ENCODE assay signal across 1 cellular context in the genomic region with DNA sequence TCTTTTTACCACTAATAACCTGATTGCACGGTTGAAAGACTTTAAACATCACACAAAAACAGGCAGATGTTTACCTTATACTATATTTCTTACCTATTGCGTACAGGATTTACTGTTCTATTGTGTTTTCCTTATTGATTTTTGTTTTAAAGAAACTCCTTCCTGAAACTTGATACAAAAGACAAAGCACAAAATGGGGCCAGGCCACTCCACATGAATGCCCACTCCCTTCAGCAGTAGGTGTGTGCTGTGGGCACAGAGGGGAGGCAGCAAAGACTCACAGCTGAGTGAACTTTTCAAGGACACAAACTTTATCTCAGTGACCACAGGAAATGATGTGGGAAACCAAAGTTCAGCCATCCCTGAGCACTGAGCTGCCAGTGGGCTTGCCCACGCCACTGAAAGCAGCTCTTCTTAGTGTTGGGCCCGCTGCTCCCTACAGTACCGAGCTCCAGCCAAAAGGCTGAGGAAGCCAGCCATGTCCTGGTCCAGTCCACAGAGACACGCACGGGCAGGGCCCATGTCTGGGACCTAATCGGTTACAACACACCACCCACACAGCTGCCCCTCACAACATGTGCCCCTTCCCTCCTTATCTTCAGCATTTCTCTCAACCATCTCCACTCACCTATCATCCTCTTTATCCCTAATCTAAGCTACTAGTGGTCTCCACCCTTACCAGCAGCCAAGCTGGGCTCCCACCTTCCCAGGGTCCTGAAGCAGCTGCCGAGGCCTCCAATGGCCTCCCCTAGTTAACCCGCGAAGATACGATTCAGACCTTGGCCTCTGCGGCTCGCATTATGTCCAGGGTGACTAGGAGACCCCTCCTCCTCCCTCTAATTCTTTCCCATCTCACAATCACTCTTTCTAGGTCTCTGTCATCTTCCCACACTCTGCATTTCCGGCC.
TF ChIP-seq lines count a peak whose summit lies in the region.

No MANE protein-coding gene starts in this region.

TF ChIP-seq in HepG2, 621 proteins besides CTCF, POLR2A, EP300 and RAD21 (continued from another document and continues in another):
- TF ChIP-seq, protein P1, sequence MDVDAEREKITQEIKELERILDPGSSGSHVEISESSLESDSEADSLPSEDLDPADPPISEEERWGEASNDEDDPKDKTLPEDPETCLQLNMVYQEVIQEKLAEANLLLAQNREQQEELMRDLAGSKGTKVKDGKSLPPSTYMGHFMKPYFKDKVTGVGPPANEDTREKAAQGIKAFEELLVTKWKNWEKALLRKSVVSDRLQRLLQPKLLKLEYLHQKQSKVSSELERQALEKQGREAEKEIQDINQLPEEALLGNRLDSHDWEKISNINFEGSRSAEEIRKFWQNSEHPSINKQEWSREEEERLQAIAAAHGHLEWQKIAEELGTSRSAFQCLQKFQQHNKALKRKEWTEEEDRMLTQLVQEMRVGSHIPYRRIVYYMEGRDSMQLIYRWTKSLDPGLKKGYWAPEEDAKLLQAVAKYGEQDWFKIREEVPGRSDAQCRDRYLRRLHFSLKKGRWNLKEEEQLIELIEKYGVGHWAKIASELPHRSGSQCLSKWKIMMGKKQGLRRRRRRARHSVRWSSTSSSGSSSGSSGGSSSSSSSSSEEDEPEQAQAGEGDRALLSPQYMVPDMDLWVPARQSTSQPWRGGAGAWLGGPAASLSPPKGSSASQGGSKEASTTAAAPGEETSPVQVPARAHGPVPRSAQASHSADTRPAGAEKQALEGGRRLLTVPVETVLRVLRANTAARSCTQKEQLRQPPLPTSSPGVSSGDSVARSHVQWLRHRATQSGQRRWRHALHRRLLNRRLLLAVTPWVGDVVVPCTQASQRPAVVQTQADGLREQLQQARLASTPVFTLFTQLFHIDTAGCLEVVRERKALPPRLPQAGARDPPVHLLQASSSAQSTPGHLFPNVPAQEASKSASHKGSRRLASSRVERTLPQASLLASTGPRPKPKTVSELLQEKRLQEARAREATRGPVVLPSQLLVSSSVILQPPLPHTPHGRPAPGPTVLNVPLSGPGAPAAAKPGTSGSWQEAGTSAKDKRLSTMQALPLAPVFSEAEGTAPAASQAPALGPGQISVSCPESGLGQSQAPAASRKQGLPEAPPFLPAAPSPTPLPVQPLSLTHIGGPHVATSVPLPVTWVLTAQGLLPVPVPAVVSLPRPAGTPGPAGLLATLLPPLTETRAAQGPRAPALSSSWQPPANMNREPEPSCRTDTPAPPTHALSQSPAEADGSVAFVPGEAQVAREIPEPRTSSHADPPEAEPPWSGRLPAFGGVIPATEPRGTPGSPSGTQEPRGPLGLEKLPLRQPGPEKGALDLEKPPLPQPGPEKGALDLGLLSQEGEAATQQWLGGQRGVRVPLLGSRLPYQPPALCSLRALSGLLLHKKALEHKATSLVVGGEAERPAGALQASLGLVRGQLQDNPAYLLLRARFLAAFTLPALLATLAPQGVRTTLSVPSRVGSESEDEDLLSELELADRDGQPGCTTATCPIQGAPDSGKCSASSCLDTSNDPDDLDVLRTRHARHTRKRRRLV (CRISPR knock-in tag; IDR thresholded peaks at IDR 0.05) = no peak
- TF ChIP-seq SP4 (CRISPR knock-in tag; IDR thresholded peaks at IDR 0.05) = peak; percentile 52; the same call in 1 of the 2 replicates
- TF ChIP-seq U2AF2 (IDR thresholded peaks at IDR 0.05; ENCODE audit: low read depth, low read length) = no peak
- TF ChIP-seq, protein P2, sequence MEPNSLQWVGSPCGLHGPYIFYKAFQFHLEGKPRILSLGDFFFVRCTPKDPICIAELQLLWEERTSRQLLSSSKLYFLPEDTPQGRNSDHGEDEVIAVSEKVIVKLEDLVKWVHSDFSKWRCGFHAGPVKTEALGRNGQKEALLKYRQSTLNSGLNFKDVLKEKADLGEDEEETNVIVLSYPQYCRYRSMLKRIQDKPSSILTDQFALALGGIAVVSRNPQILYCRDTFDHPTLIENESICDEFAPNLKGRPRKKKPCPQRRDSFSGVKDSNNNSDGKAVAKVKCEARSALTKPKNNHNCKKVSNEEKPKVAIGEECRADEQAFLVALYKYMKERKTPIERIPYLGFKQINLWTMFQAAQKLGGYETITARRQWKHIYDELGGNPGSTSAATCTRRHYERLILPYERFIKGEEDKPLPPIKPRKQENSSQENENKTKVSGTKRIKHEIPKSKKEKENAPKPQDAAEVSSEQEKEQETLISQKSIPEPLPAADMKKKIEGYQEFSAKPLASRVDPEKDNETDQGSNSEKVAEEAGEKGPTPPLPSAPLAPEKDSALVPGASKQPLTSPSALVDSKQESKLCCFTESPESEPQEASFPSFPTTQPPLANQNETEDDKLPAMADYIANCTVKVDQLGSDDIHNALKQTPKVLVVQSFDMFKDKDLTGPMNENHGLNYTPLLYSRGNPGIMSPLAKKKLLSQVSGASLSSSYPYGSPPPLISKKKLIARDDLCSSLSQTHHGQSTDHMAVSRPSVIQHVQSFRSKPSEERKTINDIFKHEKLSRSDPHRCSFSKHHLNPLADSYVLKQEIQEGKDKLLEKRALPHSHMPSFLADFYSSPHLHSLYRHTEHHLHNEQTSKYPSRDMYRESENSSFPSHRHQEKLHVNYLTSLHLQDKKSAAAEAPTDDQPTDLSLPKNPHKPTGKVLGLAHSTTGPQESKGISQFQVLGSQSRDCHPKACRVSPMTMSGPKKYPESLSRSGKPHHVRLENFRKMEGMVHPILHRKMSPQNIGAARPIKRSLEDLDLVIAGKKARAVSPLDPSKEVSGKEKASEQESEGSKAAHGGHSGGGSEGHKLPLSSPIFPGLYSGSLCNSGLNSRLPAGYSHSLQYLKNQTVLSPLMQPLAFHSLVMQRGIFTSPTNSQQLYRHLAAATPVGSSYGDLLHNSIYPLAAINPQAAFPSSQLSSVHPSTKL (CRISPR knock-in tag; IDR thresholded peaks at IDR 0.05) = peak; percentile 60
- no peak for TF ChIP-seq ZNF282 (IDR thresholded peaks at IDR 0.05; ENCODE audit: partially characterized antibody)
- peak; percentile 84; the same call in 1 of the 2 replicates for TF ChIP-seq SRY (CRISPR knock-in tag; IDR thresholded peaks at IDR 0.05)
- peak; percentile 49; the same call in 1 of the 2 replicates for TF ChIP-seq ZNF567 (CRISPR knock-in tag; IDR thresholded peaks at IDR 0.05; ENCODE audit: borderline replicate concordance)
- TF ChIP-seq, protein P3, sequence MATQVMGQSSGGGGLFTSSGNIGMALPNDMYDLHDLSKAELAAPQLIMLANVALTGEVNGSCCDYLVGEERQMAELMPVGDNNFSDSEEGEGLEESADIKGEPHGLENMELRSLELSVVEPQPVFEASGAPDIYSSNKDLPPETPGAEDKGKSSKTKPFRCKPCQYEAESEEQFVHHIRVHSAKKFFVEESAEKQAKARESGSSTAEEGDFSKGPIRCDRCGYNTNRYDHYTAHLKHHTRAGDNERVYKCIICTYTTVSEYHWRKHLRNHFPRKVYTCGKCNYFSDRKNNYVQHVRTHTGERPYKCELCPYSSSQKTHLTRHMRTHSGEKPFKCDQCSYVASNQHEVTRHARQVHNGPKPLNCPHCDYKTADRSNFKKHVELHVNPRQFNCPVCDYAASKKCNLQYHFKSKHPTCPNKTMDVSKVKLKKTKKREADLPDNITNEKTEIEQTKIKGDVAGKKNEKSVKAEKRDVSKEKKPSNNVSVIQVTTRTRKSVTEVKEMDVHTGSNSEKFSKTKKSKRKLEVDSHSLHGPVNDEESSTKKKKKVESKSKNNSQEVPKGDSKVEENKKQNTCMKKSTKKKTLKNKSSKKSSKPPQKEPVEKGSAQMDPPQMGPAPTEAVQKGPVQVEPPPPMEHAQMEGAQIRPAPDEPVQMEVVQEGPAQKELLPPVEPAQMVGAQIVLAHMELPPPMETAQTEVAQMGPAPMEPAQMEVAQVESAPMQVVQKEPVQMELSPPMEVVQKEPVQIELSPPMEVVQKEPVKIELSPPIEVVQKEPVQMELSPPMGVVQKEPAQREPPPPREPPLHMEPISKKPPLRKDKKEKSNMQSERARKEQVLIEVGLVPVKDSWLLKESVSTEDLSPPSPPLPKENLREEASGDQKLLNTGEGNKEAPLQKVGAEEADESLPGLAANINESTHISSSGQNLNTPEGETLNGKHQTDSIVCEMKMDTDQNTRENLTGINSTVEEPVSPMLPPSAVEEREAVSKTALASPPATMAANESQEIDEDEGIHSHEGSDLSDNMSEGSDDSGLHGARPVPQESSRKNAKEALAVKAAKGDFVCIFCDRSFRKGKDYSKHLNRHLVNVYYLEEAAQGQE (IDR thresholded peaks at IDR 0.05; ENCODE audit: borderline replicate concordance in 1 of 2, low read depth in 1 of 2, low read length in 2 of 2) = no peak
- peak; percentile 61 for TF ChIP-seq ELF1 (CRISPR knock-in tag; IDR thresholded peaks at IDR 0.05)
- TF ChIP-seq, protein P4, sequence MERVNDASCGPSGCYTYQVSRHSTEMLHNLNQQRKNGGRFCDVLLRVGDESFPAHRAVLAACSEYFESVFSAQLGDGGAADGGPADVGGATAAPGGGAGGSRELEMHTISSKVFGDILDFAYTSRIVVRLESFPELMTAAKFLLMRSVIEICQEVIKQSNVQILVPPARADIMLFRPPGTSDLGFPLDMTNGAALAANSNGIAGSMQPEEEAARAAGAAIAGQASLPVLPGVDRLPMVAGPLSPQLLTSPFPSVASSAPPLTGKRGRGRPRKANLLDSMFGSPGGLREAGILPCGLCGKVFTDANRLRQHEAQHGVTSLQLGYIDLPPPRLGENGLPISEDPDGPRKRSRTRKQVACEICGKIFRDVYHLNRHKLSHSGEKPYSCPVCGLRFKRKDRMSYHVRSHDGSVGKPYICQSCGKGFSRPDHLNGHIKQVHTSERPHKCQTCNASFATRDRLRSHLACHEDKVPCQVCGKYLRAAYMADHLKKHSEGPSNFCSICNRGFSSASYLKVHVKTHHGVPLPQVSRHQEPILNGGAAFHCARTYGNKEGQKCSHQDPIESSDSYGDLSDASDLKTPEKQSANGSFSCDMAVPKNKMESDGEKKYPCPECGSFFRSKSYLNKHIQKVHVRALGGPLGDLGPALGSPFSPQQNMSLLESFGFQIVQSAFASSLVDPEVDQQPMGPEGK (CRISPR knock-in tag; IDR thresholded peaks at IDR 0.05) = peak; percentile 36; the same call in 1 of the 2 replicates
- TF ChIP-seq ESRRA (CRISPR knock-in tag; IDR thresholded peaks at IDR 0.05; ENCODE audit: low read depth) = peak; percentile 70; the same call in 1 of the 2 replicates
- TF ChIP-seq, protein P5, sequence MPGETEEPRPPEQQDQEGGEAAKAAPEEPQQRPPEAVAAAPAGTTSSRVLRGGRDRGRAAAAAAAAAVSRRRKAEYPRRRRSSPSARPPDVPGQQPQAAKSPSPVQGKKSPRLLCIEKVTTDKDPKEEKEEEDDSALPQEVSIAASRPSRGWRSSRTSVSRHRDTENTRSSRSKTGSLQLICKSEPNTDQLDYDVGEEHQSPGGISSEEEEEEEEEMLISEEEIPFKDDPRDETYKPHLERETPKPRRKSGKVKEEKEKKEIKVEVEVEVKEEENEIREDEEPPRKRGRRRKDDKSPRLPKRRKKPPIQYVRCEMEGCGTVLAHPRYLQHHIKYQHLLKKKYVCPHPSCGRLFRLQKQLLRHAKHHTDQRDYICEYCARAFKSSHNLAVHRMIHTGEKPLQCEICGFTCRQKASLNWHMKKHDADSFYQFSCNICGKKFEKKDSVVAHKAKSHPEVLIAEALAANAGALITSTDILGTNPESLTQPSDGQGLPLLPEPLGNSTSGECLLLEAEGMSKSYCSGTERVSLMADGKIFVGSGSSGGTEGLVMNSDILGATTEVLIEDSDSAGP (CRISPR knock-in tag; IDR thresholded peaks at IDR 0.05; ENCODE audit: borderline replicate concordance) = peak; percentile 46; the same call in 1 of the 2 replicates
- TF ChIP-seq CREB1 (IDR thresholded peaks at IDR 0.05) = no peak
- TF ChIP-seq CREB1 (CRISPR knock-in tag; IDR thresholded peaks at IDR 0.05) = peak; percentile 72
- no peak for TF ChIP-seq ASH2L (IDR thresholded peaks at IDR 0.05; ENCODE audit: insufficient read length, low read depth, low read length)
- TF ChIP-seq ERF (CRISPR knock-in tag; IDR thresholded peaks at IDR 0.05) = 0 out of 2 replicates have a peak, but pooled peaks have one; percentile 56
- TF ChIP-seq ZNF775 (CRISPR knock-in tag; IDR thresholded peaks at IDR 0.05; ENCODE audit: borderline replicate concordance) = no peak
- TF ChIP-seq ZFP36 (IDR thresholded peaks at IDR 0.05; ENCODE audit: borderline replicate concordance, low read depth, low read length, partially characterized antibody) = no peak
- no peak for TF ChIP-seq BRD4 (CRISPR knock-in tag; IDR thresholded peaks at IDR 0.05)
- no peak for TF ChIP-seq CHCHD3 (CRISPR knock-in tag; IDR thresholded peaks at IDR 0.05)
- TF ChIP-seq ZNF703 (CRISPR knock-in tag; IDR thresholded peaks at IDR 0.05; ENCODE audit: borderline replicate concordance) = 0 out of 2 replicates have a peak, but pooled peaks have one; percentile 22
- 0 out of 2 replicates have a peak, but pooled peaks have one; percentile 28 for TF ChIP-seq MYC (CRISPR knock-in tag; IDR thresholded peaks at IDR 0.05; ENCODE audit: borderline replicate concordance)
- 0 out of 2 replicates have a peak, but pooled peaks have one; percentile 64 for TF ChIP-seq HNRNPL (IDR thresholded peaks at IDR 0.05; ENCODE audit: low read depth, low read length)
- peak; percentile 64; the same call in 1 of the 2 replicates for TF ChIP-seq ZBTB7B (CRISPR knock-in tag; IDR thresholded peaks at IDR 0.05)
- TF ChIP-seq ATF7 (IDR thresholded peaks at IDR 0.05) = no peak
- TF ChIP-seq ATF7 (CRISPR knock-in tag; IDR thresholded peaks at IDR 0.05) = no peak
